In the genomic region with DNA sequence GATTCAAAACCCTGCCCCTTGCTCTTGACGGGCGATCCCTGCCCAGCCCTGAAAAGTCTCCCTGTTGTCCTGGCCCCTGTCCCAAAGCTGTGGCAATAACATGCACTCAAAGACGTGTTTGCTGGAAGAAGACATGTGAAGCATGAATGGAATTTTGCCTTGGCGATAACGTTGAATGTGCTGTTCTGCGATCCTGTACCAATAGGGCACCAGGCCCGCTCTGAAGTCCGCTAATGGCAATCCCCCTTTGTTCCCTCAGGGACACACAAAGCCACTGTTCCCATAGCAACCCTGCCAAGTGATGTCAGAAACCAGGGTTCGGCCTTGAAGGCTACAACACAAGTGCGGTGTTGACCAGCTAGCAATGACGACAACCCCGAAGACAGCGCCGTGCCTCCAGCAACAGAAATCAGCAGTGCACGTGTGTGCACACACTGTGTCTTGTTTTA, we compare ENCODE assay signal across 1 cellular context.
TF ChIP-seq lines count a peak whose summit lies in the region.

No MANE protein-coding gene starts in this region.

TF ChIP-seq in GM23338, 12 proteins besides CTCF, POLR2A, EP300 and RAD21 (continued from another document):
- TF ChIP-seq, protein P1, sequence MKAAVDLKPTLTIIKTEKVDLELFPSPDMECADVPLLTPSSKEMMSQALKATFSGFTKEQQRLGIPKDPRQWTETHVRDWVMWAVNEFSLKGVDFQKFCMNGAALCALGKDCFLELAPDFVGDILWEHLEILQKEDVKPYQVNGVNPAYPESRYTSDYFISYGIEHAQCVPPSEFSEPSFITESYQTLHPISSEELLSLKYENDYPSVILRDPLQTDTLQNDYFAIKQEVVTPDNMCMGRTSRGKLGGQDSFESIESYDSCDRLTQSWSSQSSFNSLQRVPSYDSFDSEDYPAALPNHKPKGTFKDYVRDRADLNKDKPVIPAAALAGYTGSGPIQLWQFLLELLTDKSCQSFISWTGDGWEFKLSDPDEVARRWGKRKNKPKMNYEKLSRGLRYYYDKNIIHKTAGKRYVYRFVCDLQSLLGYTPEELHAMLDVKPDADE (IDR thresholded peaks at IDR 0.05), result no peak
- TF ChIP-seq EZH2 (IDR thresholded peaks at IDR 0.05; ENCODE audit: low read depth, unreplicated experiment) (no peak), ZNF331 (CRISPR knock-in tag; IDR thresholded peaks at IDR 0.05; ENCODE audit: low read depth) (no peak)
